Comparison of ENCODE assay signal across 8 cellular contexts in the genomic region with DNA sequence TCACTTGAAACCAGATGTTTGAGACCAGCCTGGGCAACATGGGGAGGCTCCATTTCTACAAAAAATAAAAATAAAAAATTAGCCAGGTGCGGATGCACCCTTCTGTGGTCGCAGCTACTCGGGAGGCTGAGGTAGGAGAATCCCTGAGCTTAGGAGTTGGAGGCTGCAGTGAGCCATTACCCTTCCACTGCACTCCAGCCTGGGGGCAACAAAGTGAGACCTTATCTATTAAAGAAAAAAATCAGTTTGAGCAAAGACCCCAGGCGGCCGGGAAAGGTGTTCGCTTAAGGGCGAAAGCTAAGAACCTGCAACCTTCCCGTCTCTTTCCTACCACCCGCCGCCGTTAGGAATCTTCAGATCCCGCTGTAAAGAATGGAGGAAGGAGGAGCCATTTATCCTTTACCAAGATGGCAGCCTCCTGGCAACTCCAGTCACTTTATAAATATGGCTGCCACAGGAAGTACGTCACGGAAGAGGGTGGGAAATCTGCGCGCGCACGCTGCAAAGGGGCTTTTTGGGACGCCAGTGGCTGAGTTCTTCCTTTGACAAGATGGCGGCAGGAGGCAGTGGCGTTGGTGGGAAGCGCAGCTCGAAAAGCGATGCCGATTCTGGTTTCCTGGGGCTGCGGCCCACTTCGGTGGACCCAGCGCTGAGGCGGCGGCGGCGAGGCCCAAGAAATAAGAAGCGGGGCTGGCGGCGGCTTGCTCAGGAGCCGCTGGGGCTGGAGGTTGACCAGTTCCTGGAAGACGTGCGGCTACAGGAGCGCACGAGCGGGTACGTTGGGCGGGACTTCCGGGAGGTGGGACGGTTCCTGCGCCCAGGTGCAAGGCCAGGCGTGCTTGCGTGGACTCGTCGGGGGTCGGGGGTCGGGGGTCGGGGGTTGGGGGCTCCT.
DNase-seq lines count a peak whose midpoint lies in the region; ATAC-seq and TF ChIP-seq lines count a peak whose summit lies in the region.

NOP53 (plus strand) TSS at position 537 of the 892 bp plus-strand sequence; CDS start at position 551, 14 bp downstream.

- DNase-seq in AML-193 (lab: John Stamatoyannopoulos, UW) (peak; percentile 87 to 89), GM19238 (ENCODE audit: insufficient read length, low spot score) (peak; percentile 96), NCI-H526 (lab: John Stamatoyannopoulos, UW) (peak; percentile 93 to 97), choroid plexus epithelial cell (ENCODE audit: low read depth) (peak; percentile 98), kidney tubule cell (ENCODE audit: low spot score) (peak; percentile 97)
- DNase-seq in activated CD4-positive, alpha-beta T cell treated with anti-CD3 and anti-CD28 coated beads for 4 hours: peak; percentile 96 to 97
- DNase-seq in stimulated activated CD4-positive, alpha-beta T cell treated with anti-CD3 and anti-CD28 coated beads, Interleukin-1b, Interleukin-23, amount 100 ng/mL, for 1 hour (ENCODE audit: low read depth in 2 of 2): peak; percentile 94

- H3K4me3 ChIP-seq in choroid plexus epithelial cell (ENCODE audit: low read depth, low read length): peak within 1 kb of the TSS; percentile 84

- no peak for TF ChIP-seq CTCF in choroid plexus epithelial cell (conservative IDR thresholded peaks at IDR 0.05; ENCODE audit: low read depth, low read length)

- peak; percentile 71 for ATAC-seq in HG03460 (IDR thresholded peaks at IDR 0.05; ENCODE audit: unreplicated experiment)

Comparison
In these comparisons a context has a peak if more than half of its experiments do, and no peak if none do; other contexts are left out.
1. Peak in every context shown above with its lines: DNase-seq, ATAC-seq and H3K4me3 ChIP-seq.